31 cellular contexts compared by ENCODE assay signal in the genomic region with DNA sequence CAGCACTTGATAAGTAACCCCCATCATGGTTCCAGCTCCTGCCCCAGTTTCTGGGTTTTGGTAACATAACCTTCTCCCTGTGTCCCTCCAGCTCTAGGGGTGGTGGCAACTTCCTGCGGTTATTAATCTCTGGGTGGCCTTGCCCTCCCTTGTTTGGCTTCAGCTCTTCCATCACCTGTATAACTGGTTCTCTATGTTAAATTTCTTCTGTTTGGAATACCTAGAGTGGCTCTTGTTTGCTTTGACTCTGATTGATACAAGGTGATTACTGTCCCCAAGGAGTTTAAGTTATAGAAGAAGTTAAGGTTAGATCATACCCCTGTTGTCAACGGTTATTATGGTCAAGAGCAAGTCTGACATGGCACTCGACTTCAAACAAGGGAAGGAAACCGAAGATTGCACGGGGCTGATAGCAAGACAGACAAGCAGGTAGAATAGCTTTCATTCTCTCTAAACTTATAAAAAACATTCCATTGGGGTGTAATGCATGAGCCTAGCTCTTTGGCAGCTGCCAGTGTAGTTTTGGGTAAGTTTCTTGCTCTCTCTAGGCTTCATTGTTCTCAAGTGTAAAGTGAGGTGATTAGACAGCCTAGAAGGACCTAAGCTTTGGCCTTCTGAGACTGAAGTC. TPM values are rescaled to one million over a fixed set of nuclear protein-coding genes. Genes with fewer than 3 reads are reported as not detected.
DNase-seq lines count a peak whose midpoint lies in the region; ATAC-seq and TF ChIP-seq lines count a peak whose summit lies in the region.
"Had no signal": no experiment of that assay in that cellular context is flagged by ENCODE, and none has a peak within 500 bp of the region (broad histone marks: within the 10 kb centered on the region; RNA-seq: fewer than 3 reads in every experiment).

No MANE protein-coding gene starts in this region.

- POLR2A ChIA-PET in CD8-positive, alpha-beta memory T cell (lab: Charles Lee), result interaction anchor here (0.9 to 1.1 kb wide), 2 partner anchors 11 to 15 kb away, joined by 3 read pairs; no protein-coding TSS in a partner anchor
- POLR2A ChIA-PET in activated CD8-positive, alpha-beta T cell treated with anti-CD3 and anti-CD28 coated beads, Interleukin-2, amount 10 ng/mL, durations not matched to agents 7 days and 5 days (lab: Charles Lee), result interaction anchor here (1.2 to 4.9 kb wide), 4 partner anchors 13 to 39 kb away, joined by 3 to 68 read pairs (median 5); a partner anchor contains a TSS

- peak; percentile 46 for ATAC-seq in activated CD8-positive, alpha-beta T cell treated with anti-CD3 and anti-CD28 coated beads, Interleukin-2, amount 10 ng/mL, durations not matched to agents 7 days and 5 days
- ATAC-seq in mucosa of descending colon, result no peak
- ATAC-seq: body of pancreas, GM12878, heart left ventricle, K562, natural killer cell had no signal

- CTCF ChIA-PET in CD8-positive, alpha-beta memory T cell (lab: Charles Lee), result interaction anchor here (2.9 to 3.6 kb wide), 2 partner anchors 16 to 43 kb away, joined by 11 to 21 read pairs; no protein-coding TSS in a partner anchor
- CTCF ChIA-PET in activated CD8-positive, alpha-beta T cell treated with anti-CD3 and anti-CD28 coated beads, Interleukin-2, amount 10 ng/mL, durations not matched to agents 7 days and 5 days (lab: Charles Lee), result interaction anchor here (1.0 to 4.7 kb wide), 11 partner anchors 8 to 49 kb away, joined by 3 to 31 read pairs (median 14); a partner anchor contains a TSS

- peak overlapping the region; percentile 1 for H3K4me3 ChIP-seq in CD8-positive, alpha-beta memory T cell (ENCODE audit: low read length)
- no peak overlapping the region for H3K4me3 ChIP-seq in mucosa of descending colon
- H3K4me3 ChIP-seq: body of pancreas, GM12878, heart left ventricle, K562, MG63, ovary, spleen, thoracic aorta had no signal

- H3K36me3 ChIP-seq in CD8-positive, alpha-beta memory T cell (ENCODE audit: insufficient read depth, low read length), result no peaks in the 10 kb centered on the region
- no peaks in the 10 kb centered on the region for H3K36me3 ChIP-seq in mucosa of descending colon (ENCODE audit: low read depth)
- H3K36me3 ChIP-seq: heart left ventricle, MG63, ovary, spleen, thoracic aorta had no signal

- H3K4me3 Mint-ChIP-seq in activated T-cell treated with anti-CD3 and anti-CD28 coated beads, Interleukin-2, amount 50 U/mL, for 24 hours, result no peak overlapping the region
- H3K4me3 Mint-ChIP-seq in CD8-positive, alpha-beta memory T cell, result no peak overlapping the region
- no peak overlapping the region for H3K4me3 Mint-ChIP-seq in activated CD8-positive, alpha-beta T cell treated with anti-CD3 and anti-CD28 coated beads, Interleukin-2, amount 10 ng/mL, durations not matched to agents 7 days and 5 days
- H3K4me3 Mint-ChIP-seq: natural killer cell had no signal

- no peak for DNase-seq in activated T-cell treated with anti-CD3 and anti-CD28 coated beads, Interleukin-2, amount 50 U/mL, for 24 hours
- no peak for DNase-seq in activated T-cell treated with anti-CD3 and anti-CD28 coated beads, Interleukin-2, amount 50 U/mL, for 1 hour
- DNase-seq in CD8-positive, alpha-beta memory T cell, result no peak
- DNase-seq in activated CD8-positive, alpha-beta T cell treated with anti-CD3 and anti-CD28 coated beads, Interleukin-2, amount 10 ng/mL, durations not matched to agents 7 days and 5 days, result peak; percentile 35
- DNase-seq in iPS-NIHi7 (ENCODE audit: extremely low spot score) (peak; percentile 5), mucosa of descending colon (no peak), SK-N-DZ (ENCODE audit: low spot score) (no peak)
- no peak for DNase-seq in stimulated activated CD4-positive, alpha-beta T cell treated with anti-CD3 and anti-CD28 coated beads, Interleukin-4, amount 100 ng/mL, for 24 hours
- DNase-seq: ACHN; activated CD4-positive, alpha-beta T cell treated with anti-CD3 and anti-CD28 coated beads, Interleukin-2, amount 50 U/mL, for 1 hour; activated CD8-positive, alpha-beta memory T cell treated with anti-CD3 and anti-CD28 coated beads, Interleukin-2, amount 50 U/mL, for 48 hours; body of pancreas; Calu3; GOT3; heart left ventricle; MG63; natural killer cell; NCI-H1436; NCI-H2107; NCI-H446; OCI-M1; ovary; spleen; stimulated activated CD4-positive, alpha-beta T cell treated with anti-CD3 and anti-CD28 coated beads, Interleukin-2, amount 100 ng/mL, for 48 hours had no signal

- H3K4me1 Mint-ChIP-seq in activated T-cell treated with anti-CD3 and anti-CD28 coated beads, Interleukin-2, amount 50 U/mL, for 24 hours (ENCODE audit: low read depth), result peaks cover 73% of the 10 kb centered on the region
- peaks cover 21 to 57% (median 48%) of the 10 kb centered on the region in 3 donors for H3K4me1 Mint-ChIP-seq in CD8-positive, alpha-beta memory T cell
- H3K4me1 Mint-ChIP-seq in activated CD8-positive, alpha-beta T cell treated with anti-CD3 and anti-CD28 coated beads, Interleukin-2, amount 10 ng/mL, durations not matched to agents 7 days and 5 days (ENCODE audit: low read depth), result peaks cover 54% of the 10 kb centered on the region
- H3K4me1 Mint-ChIP-seq: natural killer cell had no signal

- H3K4me1 ChIP-seq in CD8-positive, alpha-beta memory T cell (ENCODE audit: insufficient read depth, low read length), result peaks cover 49% of the 10 kb centered on the region
- H3K4me1 ChIP-seq in mucosa of descending colon (ENCODE audit: low read depth), result no peaks in the 10 kb centered on the region
- H3K4me1 ChIP-seq: body of pancreas had no signal

- peaks cover 37% of the 10 kb centered on the region for H3K9me3 Mint-ChIP-seq in activated T-cell treated with anti-CD3 and anti-CD28 coated beads, Interleukin-2, amount 50 U/mL, for 24 hours
- peaks cover 18 to 28% (median 25%) of the 10 kb centered on the region in 5 donors for H3K9me3 Mint-ChIP-seq in CD8-positive, alpha-beta memory T cell
- H3K9me3 Mint-ChIP-seq in activated CD8-positive, alpha-beta T cell treated with anti-CD3 and anti-CD28 coated beads, Interleukin-2, amount 10 ng/mL, durations not matched to agents 7 days and 5 days (ENCODE audit: insufficient read depth), result peaks cover 24% of the 10 kb centered on the region

- no peaks in the 10 kb centered on the region for H3K27me3 Mint-ChIP-seq in activated T-cell treated with anti-CD3 and anti-CD28 coated beads, Interleukin-2, amount 50 U/mL, for 24 hours
- no peaks in the 10 kb centered on the region for H3K27me3 Mint-ChIP-seq in CD8-positive, alpha-beta memory T cell
- H3K27me3 Mint-ChIP-seq in activated CD8-positive, alpha-beta T cell treated with anti-CD3 and anti-CD28 coated beads, Interleukin-2, amount 10 ng/mL, durations not matched to agents 7 days and 5 days (ENCODE audit: low read depth), result no peaks in the 10 kb centered on the region

- H3K27ac ChIP-seq in CD8-positive, alpha-beta memory T cell (ENCODE audit: low read depth, low read length), result no peak overlapping the region
- H3K27ac ChIP-seq: body of pancreas, epithelial cell of prostate, heart left ventricle, ovary, thoracic aorta had no signal

- peak overlapping the region; percentile 49 for H3K27ac Mint-ChIP-seq in activated T-cell treated with anti-CD3 and anti-CD28 coated beads, Interleukin-2, amount 50 U/mL, for 24 hours
- peak overlapping the region in 7 of 8 donors; percentile 11 to 79 (median 41) for H3K27ac Mint-ChIP-seq in CD8-positive, alpha-beta memory T cell
- peak overlapping the region; percentile 67 for H3K27ac Mint-ChIP-seq in activated CD8-positive, alpha-beta T cell treated with anti-CD3 and anti-CD28 coated beads, Interleukin-2, amount 10 ng/mL, durations not matched to agents 7 days and 5 days
- H3K27ac Mint-ChIP-seq: natural killer cell had no signal

- no peaks in the 10 kb centered on the region for H3K27me3 ChIP-seq in CD8-positive, alpha-beta memory T cell (ENCODE audit: insufficient read depth, low read length, poor library complexity, severe bottlenecking)
- H3K27me3 ChIP-seq: body of pancreas, heart left ventricle, ovary, spleen had no signal

- no peaks in the 10 kb centered on the region for H3K9me3 ChIP-seq in CD8-positive, alpha-beta memory T cell (ENCODE audit: low read length)
- peaks cover 14% of the 10 kb centered on the region for H3K9me3 ChIP-seq in mucosa of descending colon
- H3K9me3 ChIP-seq: ovary had no signal

- peaks cover 41% of the 10 kb centered on the region for H3K36me3 Mint-ChIP-seq in activated T-cell treated with anti-CD3 and anti-CD28 coated beads, Interleukin-2, amount 50 U/mL, for 24 hours (ENCODE audit: low read depth)
- H3K36me3 Mint-ChIP-seq in CD8-positive, alpha-beta memory T cell, result peaks cover 0 to 46% (median 2%) of the 10 kb centered on the region in 3 donors
- H3K36me3 Mint-ChIP-seq in activated CD8-positive, alpha-beta T cell treated with anti-CD3 and anti-CD28 coated beads, Interleukin-2, amount 10 ng/mL, durations not matched to agents 7 days and 5 days (ENCODE audit: low read depth), result peaks cover 45% of the 10 kb centered on the region

- intact Hi-C loops in mucosa of descending colon (cut with DNase I, micrococcal nuclease), result no loop called here

- TF ChIP-seq CTCF in mucosa of descending colon (IDR thresholded peaks at IDR 0.05), result no peak

RNA-seq across cellular contexts. Expression of a gene that starts 11.0 kb away (rescaled TPM):
- 100 to 1,000 TPM; 152 to 154 TPM for total RNA-seq in CD8-positive, alpha-beta memory T cell
- polyA plus RNA-seq in CD8-positive, alpha-beta memory T cell, result 286 TPM
- total RNA-seq in activated CD8-positive, alpha-beta T cell treated with anti-CD3 and anti-CD28 coated beads, Interleukin-2, amount 10 ng/mL, durations not matched to agents 7 days and 5 days, result 100 to 1,000 TPM; 171 to 173 TPM
- total RNA-seq in mucosa of descending colon, result 1 to 10 TPM in 1 of 3 donors, under 1 TPM in 2; 0.44 to 3.2 (median 0.87) TPM
- 0.07 TPM in 1 of 2 replicates, not detected in the other for polyA plus RNA-seq in SK-N-DZ (2014; cell fraction: cytosol; rRNA removed)
- not detected in 2 replicates for polyA plus RNA-seq in SK-N-DZ (2014; cell fraction: nucleus; rRNA removed)
- total RNA-seq: Calu3, chondrocyte, fibroblast of villous mesenchyme, HT-29, thoracic aorta had no signal

Comparison
In these comparisons a context has a peak if more than half of its experiments do, and no peak if none do; other contexts are left out.
1. DNase-seq: peak in activated CD8-positive, alpha-beta T cell treated with anti-CD3 and anti-CD28 coated beads, Interleukin-2, amount 10 ng/mL, durations not matched to agents 7 days and 5 days (single experiment) and iPS-NIHi7 (single experiment); none in activated T-cell treated with anti-CD3 and anti-CD28 coated beads, Interleukin-2, amount 50 U/mL, for 24 hours (single experiment), activated T-cell treated with anti-CD3 and anti-CD28 coated beads, Interleukin-2, amount 50 U/mL, for 1 hour (single experiment), CD8-positive, alpha-beta memory T cell (0 of 5), mucosa of descending colon (0 of 3), SK-N-DZ (single experiment) and stimulated activated CD4-positive, alpha-beta T cell treated with anti-CD3 and anti-CD28 coated beads, Interleukin-4, amount 100 ng/mL, for 24 hours (single experiment).
2. RNA of a gene that starts 11.0 kb away (total RNA-seq): 171 to 173 TPM in activated CD8-positive, alpha-beta T cell treated with anti-CD3 and anti-CD28 coated beads, Interleukin-2, amount 10 ng/mL, durations not matched to agents 7 days and 5 days and 152 to 154 TPM in CD8-positive, alpha-beta memory T cell; 0.44 to 3.2 TPM in mucosa of descending colon; every median in the first group is over 10 times any median in the second.
3. Peak in every context shown above with its lines, with median percentiles within 50 percentile points of each other: H3K27ac Mint-ChIP-seq.